ENCODE assay signal across 1 cellular context in the genomic region with DNA sequence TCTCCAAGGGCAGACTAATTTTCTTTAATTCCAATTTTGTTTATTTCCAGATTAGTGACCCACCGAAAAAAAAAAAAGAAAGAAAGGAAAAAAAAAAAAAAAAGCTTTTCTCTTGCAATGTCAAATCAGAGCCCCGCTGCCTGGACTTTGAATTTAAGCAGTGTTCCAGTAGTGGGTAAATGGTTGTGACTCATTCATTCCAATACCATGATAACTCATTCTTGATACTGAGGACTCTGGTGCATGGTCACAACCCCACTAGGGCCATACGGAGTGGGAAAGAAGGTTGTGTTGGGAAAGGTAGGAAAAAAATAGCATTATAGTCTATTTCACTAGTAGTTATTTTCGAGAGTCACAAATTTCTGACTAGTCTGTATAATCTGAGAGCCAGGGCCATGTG.
TF ChIP-seq lines count a peak whose summit lies in the region.

No MANE protein-coding gene starts in this region.

TF ChIP-seq in endothelial cell of umbilical vein, 7 proteins besides CTCF, POLR2A, EP300 and RAD21 (continued from another document):
- TF ChIP-seq, protein P1, sequence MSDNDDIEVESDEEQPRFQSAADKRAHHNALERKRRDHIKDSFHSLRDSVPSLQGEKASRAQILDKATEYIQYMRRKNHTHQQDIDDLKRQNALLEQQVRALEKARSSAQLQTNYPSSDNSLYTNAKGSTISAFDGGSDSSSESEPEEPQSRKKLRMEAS (IDR thresholded peaks at IDR 0.05; ENCODE audit: insufficient read depth, insufficient read length) = no peak
- TF ChIP-seq JUN (IDR thresholded peaks at IDR 0.05; ENCODE audit: borderline replicate concordance, insufficient read depth, insufficient read length, low read depth) = peak; percentile 33
